22 cellular contexts compared by ENCODE assay signal in genomic region chr10:52300599-52301277, GRCh38. TPM values are rescaled to one million over a fixed set of nuclear protein-coding genes. Genes with fewer than 3 reads are reported as not detected.
"Had no signal": no experiment of that assay in that cellular context is flagged by ENCODE, and none has a peak within 500 bp of the region (broad histone marks: within the 10 kb centered on the region; RNA-seq: fewer than 3 reads in every experiment).

No MANE protein-coding gene starts in this region.

- H3K9me3 ChIP-seq: MG63, SJSA1 had no signal

- ATAC-seq: HepG2, Panc1 had no signal

- H3K4me3 ChIP-seq: MG63, SJSA1, SK-N-MC had no signal

- H3K4me1 ChIP-seq: SJSA1 had no signal

- H3K27ac ChIP-seq: SJSA1, SK-N-MC had no signal

- H3K36me3 ChIP-seq: MG63, SJSA1 had no signal

- H3K27me3 ChIP-seq: MG63, SJSA1 had no signal

- DNase-seq: IMR-90, Karpas-422, KG1, MG63, NCI-H1092, NCI-H1105 treated with DMSO at 0.1 percent for 48 hours, NCI-H1417 treated with DMSO at 0.1 percent for 48 hours, NCI-H146, NCI-H1694 treated with DMSO at 0.1 percent for 48 hours, NCI-H1930, NCI-H2081, NCI-H2107, NCI-H2227 treated with DMSO at 0.1 percent for 48 hours, NCI-H524, NCI-H526 treated with DMSO at 0.1 percent for 48 hours, NCI-H774, SHP77 treated with DMSO at 0.1 percent for 48 hours had no signal

RNA-seq across cellular contexts. Expression of gene DKK1, which starts 13.3 kb away (rescaled TPM):
- total RNA-seq: HT1080 had no signal
